Comparison of ENCODE assay signal across 9 cellular contexts in genomic region chr18:57434177-57434535, GRCh38. TPM values are rescaled to one million over a fixed set of nuclear protein-coding genes. Genes with fewer than 3 reads are reported as not detected.
DNase-seq lines count a peak whose midpoint lies in the region; ATAC-seq and TF ChIP-seq lines count a peak whose summit lies in the region.
"Had no signal": no experiment of that assay in that cellular context is flagged by ENCODE, and none has a peak within 500 bp of the region (broad histone marks: within the 10 kb centered on the region; RNA-seq: fewer than 3 reads in every experiment).

No MANE protein-coding gene starts in this region.

- no peaks in the 10 kb centered on the region for H3K36me3 ChIP-seq in esophagus muscularis mucosa

- H3K27me3 Mint-ChIP-seq in T-helper 1 cell treated with Interleukin-12 subunit alpha and Interleukin-12 subunit beta and Interleukin-4 antibody, amounts not matched to agents 30 μg/mL and 1 μg/mL, for 36 hours (ENCODE audit: low read depth): peaks cover 91% of the 10 kb centered on the region

- 3% methylated on average over 16 of the region's 17 CpGs for WGBS in esophagus muscularis mucosa

- no peak overlapping the region for H3K4me3 Mint-ChIP-seq in T-helper 1 cell treated with Interleukin-12 subunit alpha and Interleukin-12 subunit beta and Interleukin-4 antibody, amounts not matched to agents 30 μg/mL and 1 μg/mL, for 36 hours

- DNase-seq in T-helper 1 cell: no peak
- DNase-seq in NCI-H2171 (lab: John Stamatoyannopoulos, UW): peak; percentile 6
- DNase-seq in esophagus muscularis mucosa (ENCODE audit: extremely low spot score): no peak
- DNase-seq in skeletal muscle cell (ENCODE audit: low read depth): no peak
- no peak for DNase-seq in medulla oblongata (ENCODE audit: extremely low spot score)
- DNase-seq in nucleus accumbens (lab: John Stamatoyannopoulos, UW): no peak

- peak overlapping the region; percentile 56 to 69 (median 58) for H3K4me3 ChIP-seq in esophagus muscularis mucosa
- H3K4me3 ChIP-seq in skeletal muscle cell (ENCODE audit: low read depth, low read length): peak overlapping the region; percentile 55

- H3K4me1 Mint-ChIP-seq in T-helper 1 cell treated with Interleukin-12 subunit alpha and Interleukin-12 subunit beta and Interleukin-4 antibody, amounts not matched to agents 30 μg/mL and 1 μg/mL, for 36 hours (ENCODE audit: low read depth): peaks cover 13% of the 10 kb centered on the region

- H3K27ac ChIP-seq in esophagus muscularis mucosa (replicated peaks in 1 of 4): no peak overlapping the region

- H3K36me3 Mint-ChIP-seq in T-helper 1 cell treated with Interleukin-12 subunit alpha and Interleukin-12 subunit beta and Interleukin-4 antibody, amounts not matched to agents 30 μg/mL and 1 μg/mL, for 36 hours (ENCODE audit: low read depth): peaks cover 12% of the 10 kb centered on the region

- peak overlapping the region; percentile 45 for H3K27ac Mint-ChIP-seq in T-helper 1 cell treated with Interleukin-12 subunit alpha and Interleukin-12 subunit beta and Interleukin-4 antibody, amounts not matched to agents 30 μg/mL and 1 μg/mL, for 36 hours
- H3K27ac Mint-ChIP-seq: activated T-helper 2 cell treated with anti-CD3 and anti-CD28 coated beads, Interferon-gamma antibody, Interleukin-2, Interleukin-4, amounts not matched to agents 10 μg/mL and 5 μg/mL and 100 μg/mL, durations not matched to agents 14 hours and 24 hours and 36 hours had no signal

- no peaks in the 10 kb centered on the region for H3K9me3 ChIP-seq in esophagus muscularis mucosa

- ATAC-seq in GM21528 (IDR thresholded peaks at IDR 0.05; ENCODE audit: low FRiP score, unreplicated experiment): no peak

- peaks cover 41 to 66% (median 58%) of the 10 kb centered on the region in 4 donors for H3K4me1 ChIP-seq in esophagus muscularis mucosa

- H3K27me3 ChIP-seq in esophagus muscularis mucosa: peaks cover 9 to 97% (median 85%) of the 10 kb centered on the region in 4 donors

- TF ChIP-seq CTCF in esophagus muscularis mucosa (IDR thresholded peaks at IDR 0.05): no peak

- no peaks in the 10 kb centered on the region for H3K9me3 Mint-ChIP-seq in T-helper 1 cell treated with Interleukin-12 subunit alpha and Interleukin-12 subunit beta and Interleukin-4 antibody, amounts not matched to agents 30 μg/mL and 1 μg/mL, for 36 hours

- intact Hi-C loops in esophagus muscularis mucosa (cut with DNase I): no loop called here

- TF ChIP-seq EP300 in esophagus muscularis mucosa (IDR thresholded peaks at IDR 0.05): no peak

- no peak for TF ChIP-seq POLR2A in esophagus muscularis mucosa (IDR thresholded peaks at IDR 0.05; ENCODE audit: low read depth)

RNA-seq across cellular contexts. Expression of gene ONECUT2, which starts 1.0 kb away (rescaled TPM):
- under 1 TPM in 3 of 4 donors, not detected in 1; under 0.01 to 0.06 (median under 0.01) TPM for total RNA-seq in esophagus muscularis mucosa
- total RNA-seq: activated T-helper 2 cell treated with anti-CD3 and anti-CD28 coated beads, Interferon-gamma antibody, Interleukin-2, Interleukin-4, amounts not matched to agents 10 μg/mL and 5 μg/mL and 100 μg/mL, durations not matched to agents 14 hours and 24 hours and 36 hours had no signal
